Comparison of ENCODE assay signal across 15 cellular contexts in the genomic region with DNA sequence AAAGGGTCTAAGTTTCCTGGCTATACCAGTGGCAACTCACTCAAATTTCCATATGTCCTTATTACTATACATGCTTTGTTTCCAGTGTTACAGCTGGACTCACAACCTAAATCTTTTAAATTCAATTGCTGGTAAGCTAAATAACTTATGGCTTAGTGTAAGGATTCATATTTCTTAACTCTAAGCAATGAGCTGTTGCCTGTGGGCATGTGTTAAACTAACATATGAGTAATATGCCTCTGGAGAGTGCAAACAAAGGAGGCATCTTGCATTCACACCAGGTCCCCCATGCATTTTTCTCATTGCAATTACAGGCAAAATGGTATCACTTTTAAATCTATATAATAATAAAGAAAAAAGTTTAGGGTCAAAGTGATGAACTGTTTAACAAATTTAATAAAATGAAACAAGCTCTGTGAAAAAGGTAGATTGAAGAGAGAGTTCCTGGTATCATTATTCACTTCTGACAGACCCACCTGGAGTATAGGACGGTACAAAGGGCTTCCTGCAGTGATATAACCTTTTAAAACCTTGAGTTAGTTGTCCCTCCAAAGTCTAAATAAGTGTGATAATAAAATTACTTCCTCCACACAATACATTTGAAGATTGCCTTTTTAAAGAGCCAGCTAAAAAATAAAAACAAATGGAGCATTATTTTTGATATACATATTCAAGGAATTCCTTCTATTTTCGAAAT. TPM values are rescaled to one million over a fixed set of nuclear protein-coding genes. Genes with fewer than 3 reads are reported as not detected.
DNase-seq lines count a peak whose midpoint lies in the region; ATAC-seq and TF ChIP-seq lines count a peak whose summit lies in the region.
"Had no signal": no experiment of that assay in that cellular context is flagged by ENCODE, and none has a peak within 500 bp of the region (broad histone marks: within the 10 kb centered on the region; RNA-seq: fewer than 3 reads in every experiment).

No MANE protein-coding gene starts in this region.

- BruUV-seq in PC-3 (replicated peaks; lab: Mats Ljungman, UMichigan), result no TSS peak

- H3K4me3 ChIP-seq in PC-3 (ENCODE audit: low read length), result peak overlapping the region; percentile 2; the same call in 1 of the 2 replicates
- H3K4me3 ChIP-seq: tibial nerve had no signal

- H3K9me2 ChIP-seq in PC-3 (replicated peaks; ENCODE audit: low read length), result no peaks in the 10 kb centered on the region

- H3K36me3 ChIP-seq in PC-3 (ENCODE audit: low read depth, low read length), result no peaks in the 10 kb centered on the region
- H3K36me3 ChIP-seq: tibial nerve had no signal

- no peaks in the 10 kb centered on the region; the same call in 1 of the 2 replicates for H3K9me3 Mint-ChIP-seq in HFFc6
- H3K9me3 Mint-ChIP-seq in osteocyte (ENCODE audit: unreplicated experiment), result no peaks in the 10 kb centered on the region
- H3K9me3 Mint-ChIP-seq in glutamatergic neuron (ENCODE audit: unreplicated experiment), result no peaks in the 10 kb centered on the region
- H3K9me3 Mint-ChIP-seq: activated T-cell treated with anti-CD3 and anti-CD28 coated beads, Interleukin-2, amount 50 U/mL, for 4 hours had no signal

- peak overlapping the region; percentile 35 for H3K9ac ChIP-seq in PC-3 (ENCODE audit: low read length)

- no peaks in the 10 kb centered on the region for H4K20me1 ChIP-seq in PC-3 (ENCODE audit: low read length)

- CTCF ChIA-PET in PC-3 (lab: Charles Lee), result interaction anchor here (1.0 kb wide), 1 partner anchor 250 kb away, joined by 3 read pairs; no protein-coding TSS in a partner anchor

- peaks cover 5% of the 10 kb centered on the region for H3F3A ChIP-seq in PC-3 (ENCODE audit: low read length, unreplicated experiment)

- DNase-seq in HFFc6 (peak; percentile 11), PC-3 (peak; percentile 96), epithelial cell of prostate (ENCODE audit: low read depth, low spot score) (peak; percentile 31), osteocyte (ENCODE audit: extremely low spot score, unreplicated experiment) (no peak), glutamatergic neuron (no peak), nucleus accumbens (lab: John Stamatoyannopoulos, UW) (no peak)
- DNase-seq: activated CD4-positive, alpha-beta T cell treated with anti-CD3 and anti-CD28 coated beads for 36 hours; activated T-cell treated with anti-CD3 and anti-CD28 coated beads, Interleukin-2, amount 50 U/mL, for 4 hours; effector memory CD8-positive, alpha-beta T cell; NCI-H1694 treated with DMSO at 0.1 percent for 48 hours; stimulated activated CD4-positive, alpha-beta T cell treated with anti-CD3 and anti-CD28 coated beads, Interleukin-15, amount 100 ng/mL, for 24 hours had no signal

- H3K4me1 ChIP-seq in PC-3 (ENCODE audit: insufficient read depth, low read length), result peaks cover 28% of the 10 kb centered on the region
- H3K4me1 ChIP-seq: tibial nerve had no signal

- intact Hi-C loops in PC-3 (cut with micrococcal nuclease), result loop anchor here (2.0 to 10.0 kb wide), 5 partner anchors 28 to 246 kb away; no protein-coding TSS in a partner anchor

- H3K27ac ChIP-seq in PC-3 (ENCODE audit: low read length) (peak overlapping the region; percentile 86), epithelial cell of prostate (no peak overlapping the region)
- H3K27ac ChIP-seq: tibial nerve had no signal

- H3K79me2 ChIP-seq in PC-3 (ENCODE audit: low read length), result no peaks in the 10 kb centered on the region

- POLR2A ChIA-PET in PC-3 (lab: Charles Lee; ENCODE audit: unreplicated experiment), result interaction anchor here (0.6 kb wide), 1 partner anchor 711 kb away, joined by 22 read pairs; no protein-coding TSS in a partner anchor

- no peaks in the 10 kb centered on the region for H3K9me3 ChIP-seq in PC-3 (ENCODE audit: low read length)

- H3K4me1 Mint-ChIP-seq in HFFc6 (ENCODE audit: low read depth) (no peaks in the 10 kb centered on the region), osteocyte (ENCODE audit: unreplicated experiment) (peaks cover 35% of the 10 kb centered on the region), glutamatergic neuron (ENCODE audit: low read depth, unreplicated experiment) (no peaks in the 10 kb centered on the region)
- H3K4me1 Mint-ChIP-seq: activated CD4-positive, alpha-beta T cell treated with anti-CD3 and anti-CD28 coated beads for 36 hours had no signal

- H3K27ac Mint-ChIP-seq in HFFc6 (no peak overlapping the region), osteocyte (ENCODE audit: unreplicated experiment) (peak overlapping the region; percentile 56), glutamatergic neuron (ENCODE audit: unreplicated experiment) (no peak overlapping the region)
- H3K27ac Mint-ChIP-seq: activated CD4-positive, alpha-beta T cell treated with anti-CD3 and anti-CD28 coated beads for 36 hours; effector memory CD8-positive, alpha-beta T cell had no signal

- H3K36me3 Mint-ChIP-seq in HFFc6 (ENCODE audit: low read depth) (no peaks in the 10 kb centered on the region), osteocyte (ENCODE audit: unreplicated experiment) (no peaks in the 10 kb centered on the region), glutamatergic neuron (ENCODE audit: unreplicated experiment) (no peaks in the 10 kb centered on the region)

- H3K4me3 Mint-ChIP-seq in HFFc6 (no peak overlapping the region), osteocyte (ENCODE audit: unreplicated experiment) (no peak overlapping the region), glutamatergic neuron (ENCODE audit: unreplicated experiment) (no peak overlapping the region)
- H3K4me3 Mint-ChIP-seq: activated CD4-positive, alpha-beta T cell treated with anti-CD3 and anti-CD28 coated beads for 36 hours; activated T-cell treated with anti-CD3 and anti-CD28 coated beads, Interleukin-2, amount 50 U/mL, for 4 hours; effector memory CD8-positive, alpha-beta T cell had no signal

- H3K4me2 ChIP-seq in PC-3 (ENCODE audit: low read length), result peak overlapping the region; percentile 66

- TF ChIP-seq CTCF in HFFc6 (IDR thresholded peaks at IDR 0.05) (no peak), PC-3 (conservative IDR thresholded peaks at IDR 0.05; ENCODE audit: low read depth, low read length) (no peak), osteocyte (IDR thresholded peaks at IDR 0.05) (no peak), glutamatergic neuron (IDR thresholded peaks at IDR 0.05; ENCODE audit: partially characterized antibody, unreplicated experiment) (no peak)

- ATAC-seq in PC-3 (peak; percentile 99), GM21576 (IDR thresholded peaks at IDR 0.05; ENCODE audit: unreplicated experiment) (no peak), HG02798 (IDR thresholded peaks at IDR 0.05; ENCODE audit: poor library complexity, unreplicated experiment) (no peak)
- ATAC-seq: activated CD4-positive, alpha-beta T cell treated with anti-CD3 and anti-CD28 coated beads for 36 hours; activated T-cell treated with anti-CD3 and anti-CD28 coated beads, Interleukin-2, amount 50 U/mL, for 4 hours; effector memory CD8-positive, alpha-beta T cell had no signal

- H2AFZ ChIP-seq in PC-3 (ENCODE audit: low read length), result peak overlapping the region; percentile 36

- H3K27me3 Mint-ChIP-seq in HFFc6 (ENCODE audit: insufficient read depth) (no peaks in the 10 kb centered on the region; the same call in 1 of the 2 replicates), osteocyte (ENCODE audit: unreplicated experiment) (no peaks in the 10 kb centered on the region), glutamatergic neuron (ENCODE audit: unreplicated experiment) (no peaks in the 10 kb centered on the region)
- H3K27me3 Mint-ChIP-seq: activated CD4-positive, alpha-beta T cell treated with anti-CD3 and anti-CD28 coated beads for 36 hours; effector memory CD8-positive, alpha-beta T cell had no signal

- no peaks in the 10 kb centered on the region for H3K27me3 ChIP-seq in PC-3 (ENCODE audit: low read length)
- H3K27me3 ChIP-seq: tibial nerve had no signal

RNA-seq across cellular contexts. Expression of a gene that starts 57.6 kb away (rescaled TPM):
- total RNA-seq in HFFc6 (2021; fragmentation: NEBNext Ultra II Directional; extraction: Animal tissue kit (Norgen Biotek cat#: 25700)), result not detected
- not detected in 2 replicates for total RNA-seq in PC-3 (2014; rRNA removed)
- total RNA-seq in osteocyte, result not detected in 2 replicates
- total RNA-seq in glutamatergic neuron (ENCODE audit: unreplicated experiment), result 6.3 TPM
- total RNA-seq: activated CD4-positive, alpha-beta T cell treated with anti-CD3 and anti-CD28 coated beads for 36 hours; activated T-cell treated with anti-CD3 and anti-CD28 coated beads, Interleukin-2, amount 50 U/mL, for 4 hours; T-helper 1 cell treated with Interleukin-12 subunit alpha and Interleukin-12 subunit beta and Interleukin-4 antibody, amounts not matched to agents 30 ng/mL and 1 ng/mL, for 36 hours had no signal

Comparison
In these comparisons a context has a peak if more than half of its experiments do, and no peak if none do; other contexts are left out.
1. DNase-seq: peak in HFFc6 (single experiment), PC-3 (single experiment) and epithelial cell of prostate (single experiment); none in osteocyte (single experiment), glutamatergic neuron (single experiment) and nucleus accumbens (0 of 56).